In the genomic region with DNA sequence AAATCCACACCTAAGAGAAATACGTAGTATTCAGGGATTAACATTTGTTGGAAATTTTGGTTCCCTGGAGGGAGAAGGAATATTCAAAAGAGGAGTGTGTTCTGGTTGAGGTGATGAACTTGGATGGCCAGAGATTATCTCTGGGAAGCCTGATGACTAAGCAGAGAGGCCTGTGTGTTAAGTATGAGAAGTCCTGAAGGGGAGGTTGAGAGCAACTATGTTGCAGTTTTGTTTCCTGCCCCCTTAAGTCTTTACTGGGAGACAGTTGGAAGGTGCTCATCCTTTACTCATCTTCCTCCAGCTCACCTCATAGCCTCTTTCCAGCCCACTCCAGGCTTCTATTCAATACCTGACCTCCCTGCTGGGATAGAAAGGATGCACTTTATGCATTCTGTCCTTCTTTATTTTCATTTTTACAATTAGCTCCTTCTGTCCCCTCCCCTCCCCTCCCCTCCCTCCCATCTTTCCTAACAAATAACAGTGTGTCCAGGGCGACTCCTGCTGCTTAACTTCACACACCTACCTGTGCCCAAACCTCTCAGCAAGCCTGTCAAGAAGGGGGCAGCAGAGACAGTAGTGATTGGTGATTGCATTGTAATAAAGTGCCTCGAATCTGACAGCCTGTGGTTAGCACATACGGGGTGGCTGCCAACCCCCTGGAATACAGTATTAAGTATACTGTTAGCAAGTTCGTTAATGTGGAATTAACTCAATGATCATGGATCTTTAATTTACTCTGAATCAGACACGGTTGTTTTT, we compare ENCODE assay signal across 12 cellular contexts. TPM values are rescaled to one million over a fixed set of nuclear protein-coding genes. Genes with fewer than 3 reads are reported as not detected.
A peak's percentile ranks its signal among the peaks of the same experiment; 100 is the strongest.
DNase-seq lines count a peak whose midpoint lies in the region; ATAC-seq and TF ChIP-seq lines count a peak whose summit lies in the region.
"Had no signal": no experiment of that assay in that cellular context is flagged by ENCODE, and none has a peak within 500 bp of the region (broad histone marks: within the 10 kb centered on the region; RNA-seq: fewer than 3 reads in every experiment).

No MANE protein-coding gene starts in this region.

- TF ChIP-seq POLR2A in HCT116 (IDR thresholded peaks at IDR 0.05; ENCODE audit: borderline replicate concordance, extremely low read depth, insufficient read depth, insufficient read length) (no peak), gastrocnemius medialis (IDR thresholded peaks at IDR 0.05) (no peak)

- TF ChIP-seq CTCF in CD8-positive, alpha-beta T cell (IDR thresholded peaks at IDR 0.05), result no peak
- peak; percentile 36 to 98 (median 46) for TF ChIP-seq CTCF in HCT116 (IDR thresholded peaks at IDR 0.05 in 2 of 3, conservative IDR thresholded peaks at IDR 0.05 in 1 of 3; ENCODE audit: borderline replicate concordance in 1 of 3, insufficient read depth in 1 of 3, low read depth in 2 of 3, low read length in 2 of 3)
- peak; percentile 41 for TF ChIP-seq CTCF in VCaP (conservative IDR thresholded peaks at IDR 0.05)
- no peak for TF ChIP-seq CTCF in gastrocnemius medialis (IDR thresholded peaks at IDR 0.05 in 4 of 5, conservative IDR thresholded peaks at IDR 0.05 in 1 of 5)

- RAD21 ChIA-PET in HCT116 (lab: Charles Lee; ENCODE audit: low non-redundant PET in 1 of 2, low total read pairs in 2 of 2, uncharacterized antibody in 2 of 2, unreplicated experiment in 2 of 2), result interaction anchor here in 1 of 2 experiments (1.1 to 1.2 kb wide), 2 partner anchors 13 to 131 kb away, joined by 3 to 4 read pairs; no protein-coding TSS in a partner anchor

- H3K27me3 ChIP-seq in CD8-positive, alpha-beta T cell (ENCODE audit: insufficient read depth, low read length), result no peaks in the 10 kb centered on the region
- H3K27me3 ChIP-seq in HCT116 (ENCODE audit: insufficient read depth, low read length) (no peaks in the 10 kb centered on the region), gastrocnemius medialis (no peaks in the 10 kb centered on the region)
- H3K27me3 ChIP-seq: ascending aorta had no signal

- BruUV-seq in HCT116 (replicated peaks; lab: Mats Ljungman, UMichigan), result no TSS peak

- no peak overlapping the region for H3K4me3 Mint-ChIP-seq in CD8-positive, alpha-beta T cell

- H4K20me1 ChIP-seq in HCT116 (ENCODE audit: insufficient read depth), result no peaks in the 10 kb centered on the region

- no peaks in the 10 kb centered on the region for H3K4me1 ChIP-seq in CD8-positive, alpha-beta T cell (ENCODE audit: insufficient read depth, low read length)
- H3K4me1 ChIP-seq in HCT116 (ENCODE audit: control insufficient read depth in 1 of 2, insufficient read depth in 2 of 2, low read length in 2 of 2) (peaks cover 4 to 16% of the 10 kb centered on the region in 2 experiments), gastrocnemius medialis (no peaks in the 10 kb centered on the region)
- H3K4me1 ChIP-seq: ascending aorta had no signal

- no peaks in the 10 kb centered on the region for H3K9me3 ChIP-seq in CD8-positive, alpha-beta T cell (ENCODE audit: low read length)
- H3K9me3 ChIP-seq in HCT116 (ENCODE audit: control insufficient read depth in 1 of 2, insufficient read depth in 1 of 2, low read depth in 1 of 2, low read length in 2 of 2) (no peaks in the 10 kb centered on the region), gastrocnemius medialis (no peaks in the 10 kb centered on the region)
- H3K9me3 ChIP-seq: ascending aorta had no signal

- in situ Hi-C loops in gastrocnemius medialis (cut with MboI; ENCODE audit: low sequenced_read_pairs in 4 of 4), result no loop called here

- TF ChIP-seq RAD21 in HCT116 (IDR thresholded peaks at IDR 0.05; ENCODE audit: low read depth), result peak; percentile 78

- peak overlapping the region; percentile 68 for H3K27ac Mint-ChIP-seq in CD8-positive, alpha-beta T cell

- H3K27ac ChIP-seq in CD8-positive, alpha-beta T cell (ENCODE audit: low read depth, low read length), result no peak overlapping the region
- no peak overlapping the region for H3K27ac ChIP-seq in HCT116 (ENCODE audit: low read depth, low read length)
- no peak overlapping the region for H3K27ac ChIP-seq in VCaP
- H3K27ac ChIP-seq in gastrocnemius medialis, result no peak overlapping the region
- H3K27ac ChIP-seq: ascending aorta had no signal

- peaks cover 24% of the 10 kb centered on the region for H3K4me1 Mint-ChIP-seq in CD8-positive, alpha-beta T cell (ENCODE audit: low read depth)

- H3K36me3 ChIP-seq in CD8-positive, alpha-beta T cell (ENCODE audit: insufficient read depth, low read length), result no peaks in the 10 kb centered on the region
- H3K36me3 ChIP-seq in HCT116 (ENCODE audit: control insufficient read depth in 1 of 2, insufficient read depth in 2 of 2, low read length in 2 of 2) (no peaks in the 10 kb centered on the region), gastrocnemius medialis (no peaks in the 10 kb centered on the region)
- H3K36me3 ChIP-seq: ascending aorta had no signal

- intact Hi-C loops in CD8-positive, alpha-beta T cell (cut with DNase I, micrococcal nuclease), result no loop called here
- intact Hi-C loops in HCT116 (cut with micrococcal nuclease), result loop anchor here (10.0 kb wide), 1 partner anchor 421 kb away; no protein-coding TSS in a partner anchor
- intact Hi-C loops in gastrocnemius medialis (cut with DNase I; ENCODE audit: low total_unique reads), result no loop called here

- no peak for ATAC-seq in CD8-positive, alpha-beta T cell
- ATAC-seq in HCT116 (peak; percentile 97), gastrocnemius medialis (no peak), HG02763 (IDR thresholded peaks at IDR 0.05; ENCODE audit: unreplicated experiment) (no peak)

- H3K9me2 ChIP-seq in HCT116 (ENCODE audit: insufficient read depth), result no peaks in the 10 kb centered on the region

- H3K36me3 Mint-ChIP-seq in CD8-positive, alpha-beta T cell, result peaks cover 6% of the 10 kb centered on the region

- POLR2A ChIA-PET in CD8-positive, alpha-beta T cell (lab: Charles Lee), result no interaction called here
- POLR2A ChIA-PET in HCT116 (lab: Charles Lee), result interaction anchor here (1.6 kb wide), 1 partner anchor 13 kb away, joined by 6 read pairs; no protein-coding TSS in a partner anchor

- H3K9me3 Mint-ChIP-seq in CD8-positive, alpha-beta T cell, result no peaks in the 10 kb centered on the region

- CTCF ChIA-PET in CD8-positive, alpha-beta T cell (lab: Charles Lee), result interaction anchor here (0.6 to 2.3 kb wide), 4 partner anchors 10 to 594 kb away, joined by 3 to 7 read pairs (median 4); no protein-coding TSS in a partner anchor
- CTCF ChIA-PET in HCT116 (lab: Charles Lee), result interaction anchor here (0.6 to 3.5 kb wide), 5 partner anchors 11 to 147 kb away, joined by 3 to 12 read pairs (median 4); no protein-coding TSS in a partner anchor

- no peaks in the 10 kb centered on the region for H3K79me2 ChIP-seq in HCT116 (ENCODE audit: insufficient read depth, low read length)

- H3K4me2 ChIP-seq in HCT116 (ENCODE audit: low read length), result peak overlapping the region; percentile 35

- H3K9ac ChIP-seq in HCT116 (ENCODE audit: low read length), result no peak overlapping the region

- H2AFZ ChIP-seq in HCT116 (ENCODE audit: low read depth, low read length, poor library complexity, severe bottlenecking), result peak overlapping the region; percentile 38

- peak in 1 of 7 experiments; percentile 18 for DNase-seq in CD8-positive, alpha-beta T cell
- peak; percentile 52 for DNase-seq in HCT116 (ENCODE audit: low read depth, low spot score)
- peak; percentile 21 for DNase-seq in hepatic stellate cell (ENCODE audit: low spot score)
- no peak for DNase-seq in gastrocnemius medialis
- DNase-seq in effector CD4-positive, alpha-beta T cell, result no peak
- no peak for DNase-seq in NCI-H526 (lab: John Stamatoyannopoulos, UW)
- DNase-seq: Kasumi-1, NCI-H2227 treated with DMSO at 0.1 percent for 48 hours had no signal

- no peaks in the 10 kb centered on the region for H3K27me3 Mint-ChIP-seq in CD8-positive, alpha-beta T cell (ENCODE audit: low read depth)

- no peak overlapping the region for H3K4me3 ChIP-seq in CD8-positive, alpha-beta T cell (ENCODE audit: low read depth, low read length)
- no peak overlapping the region for H3K4me3 ChIP-seq in HCT116 (replicated peaks in 1 of 2; ENCODE audit: low read depth in 1 of 2, low read length in 2 of 2)
- H3K4me3 ChIP-seq in gastrocnemius medialis, result no peak overlapping the region
- H3K4me3 ChIP-seq: ascending aorta, lung had no signal

TF ChIP-seq in HCT116, 20 proteins besides CTCF, POLR2A, EP300 and RAD21:
- TF ChIP-seq CBX3 (IDR thresholded peaks at IDR 0.05; ENCODE audit: low read depth), result peak; percentile 7; the same call in 1 of the 2 replicates
- peak; percentile 6; the same call in 1 of the 2 replicates for TF ChIP-seq SP1 (IDR thresholded peaks at IDR 0.05; ENCODE audit: low read depth)
- no peak for TF ChIP-seq EGR1 (IDR thresholded peaks at IDR 0.05; ENCODE audit: low read depth)

RNA-seq across cellular contexts. Expression of a gene that starts 11.9 kb away (rescaled TPM):
- 10 to 100 TPM; 16.9 to 17.6 TPM for total RNA-seq in CD8-positive, alpha-beta T cell
- 24.2 TPM for total RNA-seq in HCT116 (2021; ENCODE audit: unreplicated experiment)
- 12.1 and 13.6 TPM in 2 replicates for polyA plus RNA-seq in HCT116 (2012)
- total RNA-seq in gastrocnemius medialis, result 1 to 10 TPM; 1.5 to 2.0 (median 1.7) TPM

Comparison
In these comparisons a context has a peak if more than half of its experiments do, and no peak if none do; other contexts are left out.
1. DNase-seq: peak in HCT116 (single experiment) and hepatic stellate cell (single experiment); none in gastrocnemius medialis (0 of 2), effector CD4-positive, alpha-beta T cell (single experiment) and NCI-H526 (0 of 2).
2. CTCF ChIP-seq: peak in HCT116 (3 of 3) and VCaP (single experiment); none in CD8-positive, alpha-beta T cell (single experiment) and gastrocnemius medialis (0 of 5).